ENCODE assay signal across 8 cellular contexts in genomic region chr13:110713981-110714797, GRCh38. TPM values are rescaled to one million over a fixed set of nuclear protein-coding genes. Genes with fewer than 3 reads are reported as not detected.
DNase-seq lines count a peak whose midpoint lies in the region; ATAC-seq and TF ChIP-seq lines count a peak whose summit lies in the region.

No MANE protein-coding gene starts in this region.

- H3K9me3 Mint-ChIP-seq in naive B cell, result peaks cover 0 to 2% (median 0%) of the 10 kb centered on the region in 7 donors
- no peaks in the 10 kb centered on the region for H3K9me3 Mint-ChIP-seq in stimulated activated effector memory CD8-positive, alpha-beta T cell treated with anti-CD3 and anti-CD28 coated beads, Interleukin-12 subunit alpha, Interleukin-12 subunit beta, amount 100 ng/mL, for 72 hours

- no peaks in the 10 kb centered on the region for H3K36me3 Mint-ChIP-seq in naive B cell
- H3K36me3 Mint-ChIP-seq in stimulated activated effector memory CD8-positive, alpha-beta T cell treated with anti-CD3 and anti-CD28 coated beads, Interleukin-12 subunit alpha, Interleukin-12 subunit beta, amount 100 ng/mL, for 72 hours, result peaks cover 48% of the 10 kb centered on the region

- TF ChIP-seq CTCF in GM12874 (IDR thresholded peaks at IDR 0.05; ENCODE audit: insufficient read depth, low read depth, low read length), result 0 out of 2 replicates have a peak, but pooled peaks have one; percentile 22

- H3K4me1 Mint-ChIP-seq in naive B cell, result peaks cover 11 to 39% (median 29%) of the 10 kb centered on the region in 3 donors
- H3K4me1 Mint-ChIP-seq in stimulated activated effector memory CD8-positive, alpha-beta T cell treated with anti-CD3 and anti-CD28 coated beads, Interleukin-12 subunit alpha, Interleukin-12 subunit beta, amount 100 ng/mL, for 72 hours, result peaks cover 12% of the 10 kb centered on the region

- H3K27ac Mint-ChIP-seq in naive B cell, result peak overlapping the region; percentile 96 to 100 (median 98)
- peak overlapping the region; percentile 89 for H3K27ac Mint-ChIP-seq in stimulated activated effector memory CD8-positive, alpha-beta T cell treated with anti-CD3 and anti-CD28 coated beads, Interleukin-12 subunit alpha, Interleukin-12 subunit beta, amount 100 ng/mL, for 72 hours

- DNase-seq in NCI-H226, result peak; percentile 26
- DNase-seq in activated T-cell treated with anti-CD3 and anti-CD28 coated beads for 48 hours (ENCODE audit: low read depth), result peak; percentile 58
- DNase-seq in erythroblast (lab: John Stamatoyannopoulos, UW), result peak; percentile 72 to 81
- peak; percentile 76 for DNase-seq in naive B cell
- DNase-seq in stimulated activated effector memory CD8-positive, alpha-beta T cell treated with anti-CD3 and anti-CD28 coated beads, Interleukin-12 subunit alpha, Interleukin-12 subunit beta, amount 100 ng/mL, for 72 hours (ENCODE audit: low spot score in 2 of 2), result peak; percentile 52 to 85
- no peak for DNase-seq in NCI-H2196 treated with DMSO at 0.1 percent for 48 hours (lab: John Stamatoyannopoulos, UW; ENCODE audit: unreplicated experiment)
- no peak for DNase-seq in NCI-H524 treated with DMSO at 0.1 percent for 48 hours (lab: John Stamatoyannopoulos, UW)

- H3K27me3 Mint-ChIP-seq in naive B cell, result no peaks in the 10 kb centered on the region

- H3K4me3 Mint-ChIP-seq in naive B cell, result peak overlapping the region; percentile 89 to 100 (median 99)
- peak overlapping the region; percentile 75 for H3K4me3 Mint-ChIP-seq in stimulated activated effector memory CD8-positive, alpha-beta T cell treated with anti-CD3 and anti-CD28 coated beads, Interleukin-12 subunit alpha, Interleukin-12 subunit beta, amount 100 ng/mL, for 72 hours

- TF ChIP-seq POLR2A in erythroblast (IDR thresholded peaks at IDR 0.05; ENCODE audit: low read length), result no peak

- ATAC-seq in naive B cell (ENCODE audit: low read depth in 2 of 2), result peak; percentile 8 to 10
- no peak for ATAC-seq in stimulated activated effector memory CD8-positive, alpha-beta T cell treated with anti-CD3 and anti-CD28 coated beads, Interleukin-12 subunit alpha, Interleukin-12 subunit beta, amount 100 ng/mL, for 72 hours

RNA-seq across cellular contexts. Expression of gene ING1, which starts 0.7 kb away (rescaled TPM):
- polyA plus RNA-seq in naive B cell (ENCODE audit: low read depth in 6 of 6), result 10 to 100 TPM; 16.8 to 29.2 (median 20.9) TPM

RNA-seq across cellular contexts. Expression of gene CARS2, which starts 8.3 kb away (rescaled TPM):
- 10 to 100 TPM; 44.4 to 69.8 (median 52.9) TPM for polyA plus RNA-seq in naive B cell (ENCODE audit: low read depth in 6 of 6)

Comparison
In these comparisons a context has a peak if more than half of its experiments do, and no peak if none do; other contexts are left out.
1. DNase-seq: peak in NCI-H226 (single experiment), activated T-cell treated with anti-CD3 and anti-CD28 coated beads for 48 hours (single experiment), erythroblast (2 of 2), naive B cell (single experiment) and stimulated activated effector memory CD8-positive, alpha-beta T cell treated with anti-CD3 and anti-CD28 coated beads, Interleukin-12 subunit alpha, Interleukin-12 subunit beta, amount 100 ng/mL, for 72 hours (2 of 2); none in NCI-H2196 treated with DMSO at 0.1 percent for 48 hours (single experiment) and NCI-H524 treated with DMSO at 0.1 percent for 48 hours (single experiment).